In genomic region chr10:28331821-28332220, GRCh38 we compare ENCODE assay signal across 1 cellular context.
A peak's percentile ranks its signal among the peaks of the same experiment; 100 is the strongest.
TF ChIP-seq lines count a peak whose summit lies in the region.

No MANE protein-coding gene starts in this region.

TF ChIP-seq in IMR-90, 13 proteins besides CTCF, POLR2A, EP300 and RAD21 (continued from another document):
- TF ChIP-seq ELK1 (IDR thresholded peaks at IDR 0.05; ENCODE audit: borderline replicate concordance, low read depth, low read length) (no peak), MAFK (IDR thresholded peaks at IDR 0.05; ENCODE audit: low read depth, low read length) (no peak), BHLHE40 (IDR thresholded peaks at IDR 0.05; ENCODE audit: low read depth, low read length) (peak; percentile 49)
